10 cellular contexts compared by ENCODE assay signal in the genomic region with DNA sequence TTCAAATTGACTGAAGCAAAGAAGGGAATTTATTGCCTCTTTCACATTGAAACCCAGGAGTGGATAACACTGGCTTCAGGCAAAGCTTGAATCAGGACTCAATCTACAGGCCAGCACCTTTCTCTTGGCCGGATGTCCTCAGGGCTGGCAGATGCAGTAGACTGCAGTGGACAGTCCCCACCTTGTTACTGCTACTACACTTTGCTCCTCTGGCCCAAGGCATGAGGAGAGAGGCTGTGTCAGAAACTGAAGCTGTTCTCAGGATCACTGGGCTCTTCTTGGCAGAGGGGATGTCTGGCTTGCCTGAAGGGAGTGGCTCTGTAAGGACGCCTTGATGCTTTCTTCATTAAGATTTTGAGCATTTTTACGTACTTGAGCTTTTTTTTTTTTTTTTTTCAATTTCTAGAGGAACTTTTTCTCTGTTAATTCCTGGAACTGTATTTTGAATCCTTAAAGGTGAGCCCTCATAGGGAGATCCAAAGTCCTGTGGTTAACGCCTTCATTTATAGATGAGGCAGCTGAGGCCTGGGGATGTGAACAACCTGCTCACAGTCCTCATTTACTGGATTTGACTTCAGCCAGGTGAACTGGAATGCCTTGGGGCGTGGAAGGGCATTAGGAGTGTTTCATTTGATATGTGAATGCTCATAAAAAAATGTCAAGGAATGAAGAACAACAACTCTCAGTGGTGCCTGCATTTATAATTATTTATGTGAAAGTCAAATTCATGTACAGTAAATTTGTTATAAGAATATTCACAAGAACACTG. TPM values are rescaled to one million over a fixed set of nuclear protein-coding genes. Genes with fewer than 3 reads are reported as not detected.
DNase-seq lines count a peak whose midpoint lies in the region; ATAC-seq, FAIRE-seq and TF ChIP-seq lines count a peak whose summit lies in the region.
"Had no signal": no experiment of that assay in that cellular context is flagged by ENCODE, and none has a peak within 500 bp of the region (broad histone marks: within the 10 kb centered on the region; RNA-seq: fewer than 3 reads in every experiment).

No MANE protein-coding gene starts in this region.

- 84% methylated on average over 5 of the region's 5 CpGs; no CpG with 5 or more reads in 1 of the 2 experiments for WGBS in H1 (ENCODE audit: extremely low coverage in 1 of 2, insufficient coverage in 1 of 2, insufficient read length in 1 of 2, insufficient replicate concordance in 2 of 2, low coverage in 1 of 2, low lambda C conversion rate in 2 of 2, missing lambda C conversion rate in 1 of 2), 2 experiments

- CTCF ChIA-PET in H1 (lab: Charles Lee; ENCODE audit: partially characterized antibody) = interaction anchor here (1.1 to 5.1 kb wide), 6 partner anchors 10 to 257 kb away, joined by 3 to 40 read pairs (median 4); a partner anchor contains a TSS

- no peak overlapping the region for H3K56ac ChIP-seq in H1 (replicated peaks; ENCODE audit: insufficient read length, low read depth, low read length)

- no peak for TF ChIP-seq RAD21 in H1 (IDR thresholded peaks at IDR 0.05 in 1 of 2, conservative IDR thresholded peaks at IDR 0.05 in 1 of 2; ENCODE audit: low read depth in 2 of 2, low read length in 2 of 2)

- no peak overlapping the region for H4K91ac ChIP-seq in H1 (replicated peaks; ENCODE audit: insufficient read length, low read length)

- H3K9me3 ChIP-seq in H1 (ENCODE audit: insufficient read depth in 2 of 2, low read depth in 1 of 2, low read length in 1 of 2) (no peaks in the 10 kb centered on the region; a peak in 1 of 4 replicates), neutrophil (no peaks in the 10 kb centered on the region)

- no peak overlapping the region for H3K27ac ChIP-seq in H1 (ENCODE audit: low read depth, low read length)
- peak overlapping the region; percentile 25 for H3K27ac ChIP-seq in neutrophil

- TF ChIP-seq CTCF in H1 (IDR thresholded peaks at IDR 0.05; ENCODE audit: control extremely low read depth in 1 of 3, insufficient read depth in 1 of 3, low read depth in 1 of 3, low read length in 3 of 3) (no peak), neutrophil (IDR thresholded peaks at IDR 0.05) (no peak)

- H4K8ac ChIP-seq in H1 (ENCODE audit: extremely low read depth, insufficient read depth, low read length) = no peak overlapping the region

- peaks cover 5 to 23% (median 13%) of the 10 kb centered on the region in 4 experiments; a peak in 6 of 7 replicates for H3K4me1 ChIP-seq in H1 (replicated peaks in 1 of 4; ENCODE audit: control insufficient read depth in 3 of 4, insufficient read depth in 4 of 4, low read length in 3 of 4)
- H3K4me1 ChIP-seq in neutrophil (ENCODE audit: control insufficient read depth in 1 of 2, insufficient read depth in 1 of 2, low read depth in 1 of 2, low read length in 1 of 2) = no peaks in the 10 kb centered on the region

- H3K4me3 ChIP-seq in H1 (ENCODE audit: extremely low read depth in 1 of 4, insufficient read depth in 2 of 4, low read depth in 3 of 4, low read length in 4 of 4) (peak overlapping the region in 1 of 4 experiments; percentile 38; a peak in 1 of 8 replicates), neutrophil (ENCODE audit: low read depth in 1 of 2, low read length in 1 of 2) (no peak overlapping the region)

- TF ChIP-seq POLR2A in H1 (IDR thresholded peaks at IDR 0.05; ENCODE audit: control extremely low read depth in 1 of 2, low read depth in 2 of 2, low read length in 2 of 2) = no peak

- H3K23me2 ChIP-seq in H1 (ENCODE audit: low read depth, low read length) = no peaks in the 10 kb centered on the region

- peak overlapping the region; percentile 26 for H4K5ac ChIP-seq in H1 (ENCODE audit: insufficient read length, low read depth, low read length)

- no peak overlapping the region for H2BK15ac ChIP-seq in H1 (ENCODE audit: low read length)

- no peak for TF ChIP-seq EP300 in H1 (IDR thresholded peaks at IDR 0.05; ENCODE audit: borderline replicate concordance in 1 of 2, low read depth in 2 of 2, low read length in 2 of 2)

- H2BK5ac ChIP-seq in H1 (ENCODE audit: low read depth, low read length) = peak overlapping the region; percentile 55; the same call in 1 of the 2 replicates

- H3K9ac ChIP-seq in H1 (replicated peaks in 1 of 4; ENCODE audit: extremely low read depth in 1 of 4, low read depth in 3 of 4, low read length in 3 of 4) = no peak overlapping the region

- no peak for ATAC-seq in GM21786 (IDR thresholded peaks at IDR 0.05; ENCODE audit: unreplicated experiment)

- no peak overlapping the region for H3K14ac ChIP-seq in H1 (ENCODE audit: insufficient read length)

- no peaks in the 10 kb centered on the region for H3K79me1 ChIP-seq in H1 (ENCODE audit: low read depth, low read length)

- peak overlapping the region; percentile 88; the same call in 1 of the 2 replicates for H3K18ac ChIP-seq in H1 (ENCODE audit: extremely low read depth, low read length)

- H2BK120ac ChIP-seq in H1 (replicated peaks; ENCODE audit: low read depth, low read length) = no peak overlapping the region

- no peak overlapping the region for H3K23ac ChIP-seq in H1 (ENCODE audit: insufficient read length)

- FAIRE-seq in H1 (lab: Jason Lieb, UNC) = no peak

- no peaks in the 10 kb centered on the region for H3K36me3 ChIP-seq in H1 (ENCODE audit: control insufficient read depth in 2 of 4, insufficient read depth in 4 of 4, low read length in 3 of 4)
- H3K36me3 ChIP-seq in neutrophil = peaks cover 50% of the 10 kb centered on the region

- no peak overlapping the region for H3K4ac ChIP-seq in H1 (replicated peaks; ENCODE audit: insufficient read length, low read depth, low read length)

- no peaks in the 10 kb centered on the region for H3K79me2 ChIP-seq in H1 (ENCODE audit: control insufficient read depth in 1 of 2, insufficient read depth in 2 of 2, low read length in 2 of 2)

- H4K20me1 ChIP-seq in H1 (replicated peaks in 1 of 2; ENCODE audit: control insufficient read depth in 1 of 2, insufficient read depth in 2 of 2, low read length in 2 of 2) = no peaks in the 10 kb centered on the region

- POLR2A ChIA-PET in H1 (lab: Charles Lee; ENCODE audit: partially characterized antibody) = interaction anchor here (0.5 to 3.6 kb wide), 4 partner anchors 13 to 257 kb away, joined by 3 to 9 read pairs (median 4); no protein-coding TSS in a partner anchor

- peak overlapping the region; percentile 29; the same call in 1 of the 2 replicates for H2BK20ac ChIP-seq in H1 (ENCODE audit: low read length)

- peak overlapping the region; percentile 43 to 71 for H3K4me2 ChIP-seq in H1 (ENCODE audit: insufficient read depth in 1 of 2, low read depth in 2 of 2, low read length in 2 of 2)

- DNase-seq in ELF-1 (ENCODE audit: low read depth, low spot score) (peak; percentile 60), LoVo (ENCODE audit: low spot score) (peak; percentile 42), H1 (ENCODE audit: low read depth in 1 of 2, low spot score in 2 of 2) (no peak), NCI-H2029 treated with DMSO at 0.1 percent for 48 hours (lab: John Stamatoyannopoulos, UW) (no peak), NCI-H2227 (lab: John Stamatoyannopoulos, UW; ENCODE audit: unreplicated experiment) (no peak)
- DNase-seq: aorta; NCI-H1694; stimulated activated CD4-positive, alpha-beta T cell treated with anti-CD3 and anti-CD28 coated beads, Interleukin-4, amount 100 ng/mL, for 24 hours had no signal

- no peak overlapping the region; the same call in 1 of the 2 replicates for H2AK5ac ChIP-seq in H1 (ENCODE audit: low read depth, low read length)

- H2BK12ac ChIP-seq in H1 (ENCODE audit: low read depth, low read length) = peak overlapping the region; percentile 95

- no peak overlapping the region for H2AFZ ChIP-seq in H1 (ENCODE audit: low read length)

- H3K27me3 ChIP-seq in H1 (replicated peaks in 1 of 4; ENCODE audit: control insufficient read depth in 3 of 4, extremely low read depth in 1 of 4, insufficient read depth in 3 of 4, low read length in 3 of 4) = no peaks in the 10 kb centered on the region
- H3K27me3 ChIP-seq in neutrophil = no peaks in the 10 kb centered on the region

TF ChIP-seq in H1, 55 proteins besides CTCF, POLR2A, EP300 and RAD21 (continues in another document):
- TF ChIP-seq NANOG (IDR thresholded peaks at IDR 0.05; ENCODE audit: insufficient read depth, low read depth, low read length, poor library complexity, severe bottlenecking) (no peak), SP2 (IDR thresholded peaks at IDR 0.05; ENCODE audit: low read length) (no peak), PHF8 (conservative IDR thresholded peaks at IDR 0.05; ENCODE audit: low read depth, low read length) (no peak), POLR2AphosphoS5 (IDR thresholded peaks at IDR 0.05; ENCODE audit: low read depth, low read length) (no peak)
- TF ChIP-seq, protein P1, sequence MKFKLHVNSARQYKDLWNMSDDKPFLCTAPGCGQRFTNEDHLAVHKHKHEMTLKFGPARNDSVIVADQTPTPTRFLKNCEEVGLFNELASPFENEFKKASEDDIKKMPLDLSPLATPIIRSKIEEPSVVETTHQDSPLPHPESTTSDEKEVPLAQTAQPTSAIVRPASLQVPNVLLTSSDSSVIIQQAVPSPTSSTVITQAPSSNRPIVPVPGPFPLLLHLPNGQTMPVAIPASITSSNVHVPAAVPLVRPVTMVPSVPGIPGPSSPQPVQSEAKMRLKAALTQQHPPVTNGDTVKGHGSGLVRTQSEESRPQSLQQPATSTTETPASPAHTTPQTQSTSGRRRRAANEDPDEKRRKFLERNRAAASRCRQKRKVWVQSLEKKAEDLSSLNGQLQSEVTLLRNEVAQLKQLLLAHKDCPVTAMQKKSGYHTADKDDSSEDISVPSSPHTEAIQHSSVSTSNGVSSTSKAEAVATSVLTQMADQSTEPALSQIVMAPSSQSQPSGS (IDR thresholded peaks at IDR 0.05; ENCODE audit: low read length) = no peak

RNA-seq across cellular contexts. Expression of a gene that starts 36.6 kb away (rescaled TPM):
- 4.0 and 4.2 TPM in 2 replicates for total RNA-seq in H1 (2021; fragmentation: NEBNext Ultra II Directional; extraction: Animal tissue kit (Norgen Biotek cat#: 25700))
- polyA plus RNA-seq in H1 (2011; rRNA removed) = 2.0 and 2.3 TPM in 2 replicates
- 2.8 TPM for polyA plus RNA-seq in H1 (2011; cell fraction: cytosol; rRNA removed)
- 2.9 TPM for polyA plus RNA-seq in H1 (2011; cell fraction: nucleus; rRNA removed)
- 2.7 to 3.2 TPM (median 3.0 TPM) in 4 replicates for polyA plus RNA-seq in H1 (2012, experiment 1 of 2)
- 1.2 TPM for polyA plus RNA-seq in H1 (2012, experiment 2 of 2)
- 2.4 TPM for polyA plus RNA-seq in H1 (2013, experiment 1 of 2)
- polyA plus RNA-seq in H1 (2013, experiment 2 of 2) = 1.4 TPM
- polyA minus RNA-seq in H1 (2011; rRNA and poly(A)+ RNA removed) = 7.1 and 7.9 TPM in 2 replicates
- polyA minus RNA-seq in H1 (2011; cell fraction: cytosol; rRNA and poly(A)+ RNA removed) = 3.2 TPM
- polyA minus RNA-seq in H1 (2011; cell fraction: nucleus; rRNA and poly(A)+ RNA removed) = 8.9 TPM

RNA-seq across cellular contexts. Expression of a gene that starts 40.8 kb away (rescaled TPM):
- 3.6 and 3.7 TPM in 2 replicates for total RNA-seq in H1 (2021; fragmentation: NEBNext Ultra II Directional; extraction: Animal tissue kit (Norgen Biotek cat#: 25700))
- polyA plus RNA-seq in H1 (2011; rRNA removed) = 2.3 and 2.8 TPM in 2 replicates
- polyA plus RNA-seq in H1 (2011; cell fraction: cytosol; rRNA removed) = 3.0 TPM
- polyA plus RNA-seq in H1 (2011; cell fraction: nucleus; rRNA removed) = 2.6 TPM
- polyA plus RNA-seq in H1 (2012, experiment 1 of 2) = 3.0 to 5.0 TPM (median 3.7 TPM) in 4 replicates
- 1.2 TPM for polyA plus RNA-seq in H1 (2012, experiment 2 of 2)
- 4.1 TPM for polyA plus RNA-seq in H1 (2013, experiment 1 of 2)
- polyA plus RNA-seq in H1 (2013, experiment 2 of 2) = 3.2 TPM
- 4.2 and 4.3 TPM in 2 replicates for polyA minus RNA-seq in H1 (2011; rRNA and poly(A)+ RNA removed)
- polyA minus RNA-seq in H1 (2011; cell fraction: cytosol; rRNA and poly(A)+ RNA removed) = 2.9 TPM
- polyA minus RNA-seq in H1 (2011; cell fraction: nucleus; rRNA and poly(A)+ RNA removed) = 8.3 TPM

Comparison
In these comparisons a context has a peak if more than half of its experiments do, and no peak if none do; other contexts are left out.
1. DNase-seq: peak in ELF-1 (single experiment) and LoVo (single experiment); none in H1 (0 of 2), NCI-H2029 treated with DMSO at 0.1 percent for 48 hours (single experiment) and NCI-H2227 (single experiment).